Comparison of ENCODE assay signal across 14 cellular contexts in the genomic region with DNA sequence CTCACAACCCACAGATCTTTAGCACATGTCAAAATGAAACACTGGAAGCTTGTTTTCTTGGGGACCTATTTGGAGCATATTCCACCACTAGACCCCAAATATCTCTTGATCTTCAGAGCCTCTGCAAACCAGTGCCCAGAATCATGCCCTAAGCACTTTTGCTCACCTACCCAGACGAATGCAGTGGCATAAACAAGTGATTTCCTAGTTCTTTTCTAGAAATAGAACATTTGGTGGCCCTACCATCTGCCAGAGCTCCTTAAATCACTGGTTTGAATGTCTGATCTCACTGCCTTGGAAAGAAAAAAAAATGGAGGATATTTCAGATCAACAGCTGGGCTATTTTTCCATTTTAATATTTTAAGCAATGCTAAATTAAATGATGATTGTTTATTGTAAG. TPM values are rescaled to one million over a fixed set of nuclear protein-coding genes. Genes with fewer than 3 reads are reported as not detected.
DNase-seq lines count a peak whose midpoint lies in the region; ATAC-seq and TF ChIP-seq lines count a peak whose summit lies in the region.
"Had no signal": no experiment of that assay in that cellular context is flagged by ENCODE, and none has a peak within 500 bp of the region (broad histone marks: within the 10 kb centered on the region; RNA-seq: fewer than 3 reads in every experiment).

No MANE protein-coding gene starts in this region.

- no peaks in the 10 kb centered on the region for H3K36me3 ChIP-seq in HUES64 (ENCODE audit: insufficient read depth, low read length)
- no peaks in the 10 kb centered on the region for H3K36me3 ChIP-seq in neural progenitor cell
- no peaks in the 10 kb centered on the region for H3K36me3 ChIP-seq in HAP-1 (replicated peaks)

- H3K9me3 ChIP-seq in HUES64 (ENCODE audit: insufficient read depth, low read depth, low read length) (no peaks in the 10 kb centered on the region), neural progenitor cell (ENCODE audit: low read depth) (no peaks in the 10 kb centered on the region), HAP-1 (no peaks in the 10 kb centered on the region)

- CTCF ChIA-PET in activated CD4-positive, alpha-beta T cell treated with anti-CD3 and anti-CD28 coated beads for 36 hours (lab: Charles Lee) = no interaction called here

- H3K79me2 ChIP-seq in neural progenitor cell (ENCODE audit: low read depth) = no peaks in the 10 kb centered on the region

- H3K4me1 ChIP-seq in HUES64 (ENCODE audit: insufficient read depth, low read length) = peaks cover 71% of the 10 kb centered on the region
- H3K4me1 ChIP-seq in neural progenitor cell = peaks cover 31% of the 10 kb centered on the region
- peaks cover 6% of the 10 kb centered on the region for H3K4me1 ChIP-seq in HAP-1

- no peak overlapping the region for H2AFZ ChIP-seq in neural progenitor cell (replicated peaks)

- H3K4me1 Mint-ChIP-seq in neural progenitor cell = peaks cover 86% of the 10 kb centered on the region
- no peaks in the 10 kb centered on the region for H3K4me1 Mint-ChIP-seq in activated CD4-positive, alpha-beta T cell treated with anti-CD3 and anti-CD28 coated beads for 36 hours

- peak overlapping the region; percentile 18 for H3K4me3 Mint-ChIP-seq in neural progenitor cell
- H3K4me3 Mint-ChIP-seq in activated CD4-positive, alpha-beta T cell treated with anti-CD3 and anti-CD28 coated beads for 36 hours = no peak overlapping the region
- H3K4me3 Mint-ChIP-seq: CD4-positive, alpha-beta memory T cell had no signal

- H3K9me3 Mint-ChIP-seq in neural progenitor cell = peaks cover 10% of the 10 kb centered on the region
- H3K9me3 Mint-ChIP-seq in activated CD4-positive, alpha-beta T cell treated with anti-CD3 and anti-CD28 coated beads for 36 hours (ENCODE audit: low read depth) = no peaks in the 10 kb centered on the region

- DNase-seq in coronary artery (ENCODE audit: low spot score) = peak; percentile 12
- DNase-seq in neural progenitor cell (ENCODE audit: low spot score) = no peak
- no peak for DNase-seq in HAP-1 (ENCODE audit: low spot score in 2 of 2)
- no peak for DNase-seq in activated CD4-positive, alpha-beta T cell treated with anti-CD3 and anti-CD28 coated beads for 36 hours
- no peak for DNase-seq in NCI-H1436 treated with DMSO at 0.1 percent for 48 hours (lab: John Stamatoyannopoulos, UW)
- DNase-seq: C1 segment of cervical spinal cord; Calu3; CD4-positive, alpha-beta memory T cell; COR-L47; DMS53; DMS79 treated with DMSO at 0.1 percent for 48 hours; GOT3; HCEC 1CT had no signal

- intact Hi-C loops in activated CD4-positive, alpha-beta T cell treated with anti-CD3 and anti-CD28 coated beads for 36 hours (cut with DNase I, micrococcal nuclease) = no loop called here

- no peak for ATAC-seq in activated CD4-positive, alpha-beta T cell treated with anti-CD3 and anti-CD28 coated beads for 36 hours

- H3K27ac Mint-ChIP-seq in neural progenitor cell = no peak overlapping the region
- H3K27ac Mint-ChIP-seq in activated CD4-positive, alpha-beta T cell treated with anti-CD3 and anti-CD28 coated beads for 36 hours = no peak overlapping the region
- H3K27ac Mint-ChIP-seq: CD4-positive, alpha-beta memory T cell had no signal

- peaks cover 99% of the 10 kb centered on the region for H3K27me3 ChIP-seq in HUES64 (ENCODE audit: insufficient read depth, low read length)
- H3K27me3 ChIP-seq in neural progenitor cell = peaks cover 100% of the 10 kb centered on the region
- H3K27me3 ChIP-seq in HAP-1 (ENCODE audit: low read depth) = no peaks in the 10 kb centered on the region

- H4K20me1 ChIP-seq in neural progenitor cell (ENCODE audit: low read depth) = peaks cover 50% of the 10 kb centered on the region

- WGBS in HUES64 = 81% methylated on average over 1 of the region's 1 CpG

- H3K4me2 ChIP-seq in neural progenitor cell = no peak overlapping the region

- peaks cover 37% of the 10 kb centered on the region for H3F3A ChIP-seq in neural progenitor cell (ENCODE audit: low read depth)

- H3K9ac ChIP-seq in HUES64 (ENCODE audit: low read depth, low read length) = no peak overlapping the region
- H3K9ac ChIP-seq in neural progenitor cell = no peak overlapping the region

- peaks cover 24% of the 10 kb centered on the region for H3K27me3 Mint-ChIP-seq in neural progenitor cell (ENCODE audit: insufficient read depth, low read depth)
- peaks cover 66% of the 10 kb centered on the region for H3K27me3 Mint-ChIP-seq in activated CD4-positive, alpha-beta T cell treated with anti-CD3 and anti-CD28 coated beads for 36 hours

- peak overlapping the region; percentile 16; the same call in 1 of the 2 replicates for H3K27ac ChIP-seq in HUES64 (ENCODE audit: low read depth, low read length)
- H3K27ac ChIP-seq in coronary artery = no peak overlapping the region
- no peak overlapping the region for H3K27ac ChIP-seq in neural progenitor cell

- in situ Hi-C loops in HAP-1 (cut with MboI; ENCODE audit: low sequenced_read_pairs) = no loop called here

- POLR2A ChIA-PET in activated CD4-positive, alpha-beta T cell treated with anti-CD3 and anti-CD28 coated beads for 36 hours (lab: Charles Lee) = no interaction called here

- TF ChIP-seq CTCF in coronary artery (IDR thresholded peaks at IDR 0.05) (no peak), neural progenitor cell (IDR thresholded peaks at IDR 0.05) (no peak)

- H3K4me3 ChIP-seq in HUES64 (ENCODE audit: low read length) (no peak overlapping the region), coronary artery (no peak overlapping the region), neural progenitor cell (no peak overlapping the region), HAP-1 (no peak overlapping the region)

- H3K36me3 Mint-ChIP-seq in neural progenitor cell = peaks cover 42% of the 10 kb centered on the region
- H3K36me3 Mint-ChIP-seq in activated CD4-positive, alpha-beta T cell treated with anti-CD3 and anti-CD28 coated beads for 36 hours (ENCODE audit: low read depth) = peaks cover 4% of the 10 kb centered on the region

RNA-seq across cellular contexts. Expression of a gene that starts 5.3 kb away (rescaled TPM):
- polyA plus RNA-seq in HUES64 (2013, experiment 1 of 2) = 0.40 TPM
- 2.3 TPM for polyA plus RNA-seq in HUES64 (2013, experiment 2 of 2)
- total RNA-seq in neural progenitor cell (ENCODE audit: low replicate concordance) = 0.25 and 0.64 TPM in 2 replicates
- not detected for total RNA-seq in activated CD4-positive, alpha-beta T cell treated with anti-CD3 and anti-CD28 coated beads for 36 hours
- total RNA-seq: Calu3; CD4-positive, alpha-beta memory T cell had no signal
- polyA plus RNA-seq: CD4-positive, alpha-beta memory T cell had no signal

RNA-seq across cellular contexts. Expression of a gene that starts 8.2 kb away (rescaled TPM):
- polyA plus RNA-seq in HUES64 (2013, experiment 1 of 2) = 5.2 TPM
- polyA plus RNA-seq in HUES64 (2013, experiment 2 of 2) = 19.0 TPM
- total RNA-seq in neural progenitor cell (ENCODE audit: low replicate concordance) = 0.56 and 0.84 TPM in 2 replicates
- not detected for total RNA-seq in activated CD4-positive, alpha-beta T cell treated with anti-CD3 and anti-CD28 coated beads for 36 hours
- total RNA-seq: Calu3; CD4-positive, alpha-beta memory T cell had no signal
- polyA plus RNA-seq: CD4-positive, alpha-beta memory T cell had no signal
